11 cellular contexts compared by ENCODE assay signal in genomic region chr19:42122691-42123607, GRCh38.
DNase-seq lines count a peak whose midpoint lies in the region; ATAC-seq and TF ChIP-seq lines count a peak whose summit lies in the region.
"Had no signal": no experiment of that assay in that cellular context is flagged by ENCODE, and none has a peak within 500 bp of the region (broad histone marks: within the 10 kb centered on the region; RNA-seq: fewer than 3 reads in every experiment).

No MANE protein-coding gene starts in this region.

- in situ Hi-C loops in GM18951 (cut with MboI; ENCODE audit: low sequenced_read_pairs, unreplicated experiment): loop anchor here (25.0 kb wide), 1 partner anchor 164 kb away; no protein-coding TSS in a partner anchor
- in situ Hi-C loops in KBM-7 (cut with MboI; ENCODE audit: low pct_unique_long_range_greater_than_20kb, low sequenced_read_pairs): loop anchor here (25.0 kb wide), 1 partner anchor 289 kb away; no protein-coding TSS in a partner anchor

- peak in 1 of 2 donors; percentile 43 for DNase-seq in cardiac fibroblast (ENCODE audit: low read depth in 2 of 2)
- DNase-seq in stimulated activated CD8-positive, alpha-beta memory T cell treated with anti-CD3 and anti-CD28 coated beads, Interleukin-15, amount 100 ng/mL, for 48 hours (ENCODE audit: low read depth in 2 of 2): peak; percentile 78 to 81
- DNase-seq in COLO668 (lab: John Stamatoyannopoulos, UW; ENCODE audit: unreplicated experiment): no peak
- DNase-seq in KBM-7: no peak
- DNase-seq: esophagus squamous epithelium, PC-3 had no signal

- H3K4me3 ChIP-seq in cardiac fibroblast (replicated peaks in 1 of 2; ENCODE audit: low read depth in 2 of 2, low read length in 2 of 2): no peak overlapping the region
- H3K4me3 ChIP-seq: HAP-1 had no signal

- TF ChIP-seq POLR2A in GM18951 (IDR thresholded peaks at IDR 0.05; ENCODE audit: extremely low read depth, insufficient read depth, insufficient read length): peak; percentile 49

- TF ChIP-seq CTCF in cardiac fibroblast (IDR thresholded peaks at IDR 0.05; ENCODE audit: low read depth, low read length): peak; percentile 15

- ATAC-seq in activated CD4-positive, CD25-positive, alpha-beta regulatory T cell treated with anti-CD3 and anti-CD28 coated beads, Interleukin-2, amount 50 U/mL, for 24 hours: peak; percentile 84 to 86
- ATAC-seq in HG03025 (IDR thresholded peaks at IDR 0.05; ENCODE audit: low FRiP score, unreplicated experiment) (no peak), HG03565 (IDR thresholded peaks at IDR 0.05; ENCODE audit: unreplicated experiment) (no peak)
- ATAC-seq: PC-3 had no signal

Comparison
In these comparisons a context has a peak if more than half of its experiments do, and no peak if none do; other contexts are left out.
1. ATAC-seq: peak in activated CD4-positive, CD25-positive, alpha-beta regulatory T cell treated with anti-CD3 and anti-CD28 coated beads, Interleukin-2, amount 50 U/mL, for 24 hours (2 of 2); none in HG03025 (single experiment) and HG03565 (single experiment).
2. DNase-seq: peak in stimulated activated CD8-positive, alpha-beta memory T cell treated with anti-CD3 and anti-CD28 coated beads, Interleukin-15, amount 100 ng/mL, for 48 hours (2 of 2); none in COLO668 (single experiment) and KBM-7 (single experiment).